Comparison of ENCODE assay signal across 15 cellular contexts in genomic region chr2:70707706-70708105, GRCh38.
A peak's percentile ranks its signal among the peaks of the same experiment; 100 is the strongest.
DNase-seq lines count a peak whose midpoint lies in the region; ATAC-seq and TF ChIP-seq lines count a peak whose summit lies in the region.
"Had no signal": no experiment of that assay in that cellular context is flagged by ENCODE, and none has a peak within 500 bp of the region (broad histone marks: within the 10 kb centered on the region; RNA-seq: fewer than 3 reads in every experiment).

No MANE protein-coding gene starts in this region.

- H3K36me3 Mint-ChIP-seq in naive thymus-derived CD4-positive, alpha-beta T cell = peaks cover 0 to 36% (median 0%) of the 10 kb centered on the region in 5 donors
- peaks cover 14% of the 10 kb centered on the region for H3K36me3 Mint-ChIP-seq in nephron progenitor cell (ENCODE audit: low read depth)
- H3K36me3 Mint-ChIP-seq: CD14-positive monocyte; CD8-positive, alpha-beta memory T cell had no signal

- H3K9me3 ChIP-seq in naive thymus-derived CD4-positive, alpha-beta T cell (ENCODE audit: control insufficient read depth in 2 of 3, low read length in 3 of 3) = no peaks in the 10 kb centered on the region
- H3K9me3 ChIP-seq: Caco-2 had no signal

- no peak overlapping the region for H3K4me3 ChIP-seq in naive thymus-derived CD4-positive, alpha-beta T cell (ENCODE audit: low read length)

- POLR2A ChIA-PET in naive thymus-derived CD4-positive, alpha-beta T cell (lab: Charles Lee) = no interaction called here

- peak overlapping the region; percentile 86 for H3K27ac ChIP-seq in VCaP
- H3K27ac ChIP-seq in naive thymus-derived CD4-positive, alpha-beta T cell (ENCODE audit: low read depth, low read length) = no peak overlapping the region
- H3K27ac ChIP-seq: 22Rv1 had no signal

- no peaks in the 10 kb centered on the region for H3K27me3 ChIP-seq in naive thymus-derived CD4-positive, alpha-beta T cell (ENCODE audit: control insufficient read depth in 2 of 2, insufficient read depth in 2 of 2, low read length in 2 of 2)

- ATAC-seq in naive thymus-derived CD4-positive, alpha-beta T cell = no peak

- CTCF ChIA-PET in naive thymus-derived CD4-positive, alpha-beta T cell (lab: Charles Lee) = no interaction called here

- DNase-seq in activated effector memory CD4-positive, alpha-beta T cell treated with anti-CD3 and anti-CD28 coated beads, Interleukin-2, amount 50 U/mL, for 16 hours = peak; percentile 24
- no peak for DNase-seq in activated effector memory CD4-positive, alpha-beta T cell treated with Interleukin-2 at 50 U/mL for 16 hours
- DNase-seq in mesenteric fat pad (ENCODE audit: low spot score) (peak; percentile 35), NCI-H446 (lab: John Stamatoyannopoulos, UW) (no peak), nephron progenitor cell (no peak)
- DNase-seq in naive thymus-derived CD4-positive, alpha-beta T cell = no peak
- DNase-seq: Caco-2; CD8-positive, alpha-beta memory T cell; DND-41; GF-D8; HCEC 1CT; HFFc6 had no signal

- no peaks in the 10 kb centered on the region for H3K9me3 Mint-ChIP-seq in naive thymus-derived CD4-positive, alpha-beta T cell
- no peaks in the 10 kb centered on the region for H3K9me3 Mint-ChIP-seq in nephron progenitor cell
- H3K9me3 Mint-ChIP-seq: CD14-positive monocyte; CD8-positive, alpha-beta memory T cell; HFFc6 had no signal

- H3K4me1 ChIP-seq in naive thymus-derived CD4-positive, alpha-beta T cell (ENCODE audit: control insufficient read depth in 2 of 2, insufficient read depth in 2 of 2, low read length in 2 of 2) = no peaks in the 10 kb centered on the region
- H3K4me1 ChIP-seq: Caco-2 had no signal

- H3K4me3 Mint-ChIP-seq in naive thymus-derived CD4-positive, alpha-beta T cell = no peak overlapping the region
- no peak overlapping the region for H3K4me3 Mint-ChIP-seq in nephron progenitor cell
- H3K4me3 Mint-ChIP-seq: CD14-positive monocyte; CD8-positive, alpha-beta memory T cell; HFFc6 had no signal

- intact Hi-C loops in naive thymus-derived CD4-positive, alpha-beta T cell (cut with micrococcal nuclease) = no loop called here

- TF ChIP-seq CTCF in VCaP (conservative IDR thresholded peaks at IDR 0.05) (no peak), nephron progenitor cell (IDR thresholded peaks at IDR 0.05) (no peak)

- no peak overlapping the region for H3K27ac Mint-ChIP-seq in naive thymus-derived CD4-positive, alpha-beta T cell
- H3K27ac Mint-ChIP-seq in nephron progenitor cell = no peak overlapping the region
- H3K27ac Mint-ChIP-seq: CD14-positive monocyte; CD8-positive, alpha-beta memory T cell; HFFc6 had no signal

- H3K4me1 Mint-ChIP-seq in naive thymus-derived CD4-positive, alpha-beta T cell = no peaks in the 10 kb centered on the region
- no peaks in the 10 kb centered on the region for H3K4me1 Mint-ChIP-seq in nephron progenitor cell
- H3K4me1 Mint-ChIP-seq: CD14-positive monocyte; CD8-positive, alpha-beta memory T cell had no signal

- H3K36me3 ChIP-seq in naive thymus-derived CD4-positive, alpha-beta T cell (ENCODE audit: control insufficient read depth in 2 of 3, insufficient read depth in 3 of 3, low read length in 3 of 3) = peaks cover 0 to 18% (median 0%) of the 10 kb centered on the region in 3 experiments

- no peaks in the 10 kb centered on the region for H3K27me3 Mint-ChIP-seq in naive thymus-derived CD4-positive, alpha-beta T cell
- peaks cover 6% of the 10 kb centered on the region for H3K27me3 Mint-ChIP-seq in nephron progenitor cell (ENCODE audit: low read depth, poor library complexity)

Comparison
In these comparisons a context has a peak if more than half of its experiments do, and no peak if none do; other contexts are left out.
1. DNase-seq: peak in activated effector memory CD4-positive, alpha-beta T cell treated with anti-CD3 and anti-CD28 coated beads, Interleukin-2, amount 50 U/mL, for 16 hours (single experiment) and mesenteric fat pad (single experiment); none in activated effector memory CD4-positive, alpha-beta T cell treated with Interleukin-2 at 50 U/mL for 16 hours (single experiment), NCI-H446 (0 of 2), naive thymus-derived CD4-positive, alpha-beta T cell (0 of 9) and nephron progenitor cell (single experiment).